ENCODE assay signal across 14 cellular contexts in genomic region chr2:217799553-217800432, GRCh38.
DNase-seq lines count a peak whose midpoint lies in the region; ATAC-seq and TF ChIP-seq lines count a peak whose summit lies in the region.
"Had no signal": no experiment of that assay in that cellular context is flagged by ENCODE, and none has a peak within 500 bp of the region (broad histone marks: within the 10 kb centered on the region; RNA-seq: fewer than 3 reads in every experiment).

No MANE protein-coding gene starts in this region.

- H3K36me3 ChIP-seq in heart right ventricle (peaks cover 0 to 69% (median 33%) of the 10 kb centered on the region in 9 donors), upper lobe of left lung (peaks cover 3 to 55% (median 35%) of the 10 kb centered on the region in 4 donors)

- DNase-seq in heart right ventricle (peak in 1 of 2 donors; percentile 2), Right ventricle myocardium inferior (ENCODE audit: missing footprints) (no peak), endothelial cell (ENCODE audit: low spot score) (no peak), omental fat pad (ENCODE audit: low spot score) (peak; percentile 16), upper lobe of left lung (no peak), COLO668 (lab: John Stamatoyannopoulos, UW; ENCODE audit: unreplicated experiment) (no peak)
- DNase-seq: activated naive CD4-positive, alpha-beta T cell; NCI-H1092 had no signal

- H3K36me3 Mint-ChIP-seq in endothelial cell (ENCODE audit: low read depth, unreplicated experiment): peaks cover 3% of the 10 kb centered on the region
- H3K36me3 Mint-ChIP-seq: naive thymus-derived CD4-positive, alpha-beta T cell had no signal

- peak overlapping the region; percentile 8 for H3K27ac Mint-ChIP-seq in endothelial cell (ENCODE audit: unreplicated experiment)
- H3K27ac Mint-ChIP-seq: stimulated activated naive CD8-positive, alpha-beta T cell treated with anti-CD3 and anti-CD28 coated beads, Interleukin-15, Interleukin-2, amounts not matched to agents 100 ng/mL and 50 ng/mL, for 24 hours had no signal

- peaks cover 6 to 91% (median 49%) of the 10 kb centered on the region in 9 donors for H3K4me1 ChIP-seq in heart right ventricle
- H3K4me1 ChIP-seq in upper lobe of left lung: peaks cover 13 to 23% (median 17%) of the 10 kb centered on the region in 4 donors

- peaks cover 3% of the 10 kb centered on the region for H3K27me3 Mint-ChIP-seq in endothelial cell (ENCODE audit: unreplicated experiment)
- H3K27me3 Mint-ChIP-seq: stimulated activated naive CD8-positive, alpha-beta T cell treated with anti-CD3 and anti-CD28 coated beads, Interleukin-15, Interleukin-2, amounts not matched to agents 100 ng/mL and 50 ng/mL, for 24 hours had no signal

- H3K9me3 ChIP-seq in heart right ventricle: no peaks in the 10 kb centered on the region
- H3K9me3 ChIP-seq in upper lobe of left lung: no peaks in the 10 kb centered on the region
- H3K9me3 ChIP-seq: psoas muscle had no signal

- intact Hi-C loops in heart right ventricle (cut with DNase I): loop anchor here in 5 of 10 donors (5.0 to 10.0 kb wide), 5 partner anchors 38 to 73 kb away; no protein-coding TSS in a partner anchor
- intact Hi-C loops in Right ventricle myocardium inferior (cut with DNase I): loop anchor here (10.0 kb wide), 1 partner anchor 55 kb away; no protein-coding TSS in a partner anchor

- TF ChIP-seq CTCF in heart right ventricle (IDR thresholded peaks at IDR 0.05): no peak
- no peak for TF ChIP-seq CTCF in endothelial cell (IDR thresholded peaks at IDR 0.05; ENCODE audit: unreplicated experiment)
- no peak for TF ChIP-seq CTCF in omental fat pad (IDR thresholded peaks at IDR 0.05)
- no peak for TF ChIP-seq CTCF in upper lobe of left lung (IDR thresholded peaks at IDR 0.05)

- ATAC-seq in heart right ventricle (no peak), Right ventricle myocardium inferior (no peak), omental fat pad (ENCODE audit: low FRiP score) (no peak), upper lobe of left lung (ENCODE audit: low FRiP score in 2 of 2) (no peak), GM21737 (IDR thresholded peaks at IDR 0.05; ENCODE audit: unreplicated experiment) (no peak), HG02588 (IDR thresholded peaks at IDR 0.05; ENCODE audit: unreplicated experiment) (no peak)
- ATAC-seq: psoas muscle had no signal

- 77 to 83% methylated on average over 15 of the region's 15 CpGs for WGBS in heart right ventricle, 2 donors
- WGBS in upper lobe of left lung, 2 donors: 83 to 86% methylated on average over 15 of the region's 15 CpGs

- no peak overlapping the region for H3K4me3 ChIP-seq in heart right ventricle
- H3K4me3 ChIP-seq in upper lobe of left lung: no peak overlapping the region
- H3K4me3 ChIP-seq: psoas muscle had no signal

- H3K27ac ChIP-seq in heart right ventricle (peak overlapping the region in 6 of 10 donors; percentile 39 to 76 (median 54)), upper lobe of left lung (peak overlapping the region; percentile 5 to 58 (median 43))
- H3K27ac ChIP-seq: VCaP had no signal

- no peaks in the 10 kb centered on the region for H3K27me3 ChIP-seq in heart right ventricle
- H3K27me3 ChIP-seq in upper lobe of left lung: no peaks in the 10 kb centered on the region

- no peak for TF ChIP-seq POLR2A in upper lobe of left lung (IDR thresholded peaks at IDR 0.05)

- peak overlapping the region; percentile 31 for H3K4me3 Mint-ChIP-seq in endothelial cell (ENCODE audit: unreplicated experiment)
- H3K4me3 Mint-ChIP-seq: naive thymus-derived CD4-positive, alpha-beta T cell; stimulated activated naive CD8-positive, alpha-beta T cell treated with anti-CD3 and anti-CD28 coated beads, Interleukin-15, Interleukin-2, amounts not matched to agents 100 ng/mL and 50 ng/mL, for 24 hours had no signal

- TF ChIP-seq EP300 in upper lobe of left lung (IDR thresholded peaks at IDR 0.05): no peak

- peaks cover 8% of the 10 kb centered on the region for H3K4me1 Mint-ChIP-seq in endothelial cell (ENCODE audit: unreplicated experiment)

- H3K9me3 Mint-ChIP-seq in endothelial cell (ENCODE audit: unreplicated experiment): no peaks in the 10 kb centered on the region
- H3K9me3 Mint-ChIP-seq: naive thymus-derived CD4-positive, alpha-beta T cell; stimulated activated naive CD8-positive, alpha-beta T cell treated with anti-CD3 and anti-CD28 coated beads, Interleukin-15, Interleukin-2, amounts not matched to agents 100 ng/mL and 50 ng/mL, for 24 hours had no signal
